Comparison of ENCODE assay signal across 10 cellular contexts in the genomic region with DNA sequence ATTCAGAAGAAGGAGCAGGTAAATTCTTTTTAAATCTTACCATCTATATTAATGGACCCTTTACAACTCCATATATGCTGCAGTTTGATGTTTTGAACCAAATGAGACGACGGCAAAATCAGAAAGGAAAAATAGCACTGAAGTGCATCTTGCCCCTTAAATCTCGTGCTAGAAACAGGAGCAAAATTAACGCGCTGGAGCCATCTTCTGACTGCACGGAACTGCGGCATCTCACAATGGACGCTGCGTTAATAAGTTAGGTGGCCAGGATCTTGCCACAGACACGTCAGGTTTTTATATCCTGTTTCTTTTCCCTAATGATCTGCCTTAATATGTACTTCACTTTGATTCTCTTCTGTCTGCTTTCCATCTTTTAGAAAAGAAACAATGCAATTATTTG.
A peak's percentile ranks its signal among the peaks of the same experiment; 100 is the strongest.
DNase-seq lines count a peak whose midpoint lies in the region; ATAC-seq and TF ChIP-seq lines count a peak whose summit lies in the region.
"Had no signal": no experiment of that assay in that cellular context is flagged by ENCODE, and none has a peak within 500 bp of the region (broad histone marks: within the 10 kb centered on the region; RNA-seq: fewer than 3 reads in every experiment).

No MANE protein-coding gene starts in this region.

- no peaks in the 10 kb centered on the region for H3K4me1 ChIP-seq in BE2C
- H3K4me1 ChIP-seq: tibial artery had no signal

- H3K36me3 ChIP-seq in BE2C, result no peaks in the 10 kb centered on the region
- H3K36me3 ChIP-seq: neutrophil, tibial artery had no signal

- no peaks in the 10 kb centered on the region for H3K9me3 ChIP-seq in BE2C
- H3K9me3 ChIP-seq: neutrophil, tibial artery had no signal

- no peak for TF ChIP-seq CTCF in BE2C (IDR thresholded peaks at IDR 0.05; ENCODE audit: low read depth, low read length)
- peak; percentile 54 for TF ChIP-seq CTCF in astrocyte of the spinal cord (IDR thresholded peaks at IDR 0.05; ENCODE audit: low read depth, low read length)

- DNase-seq in BE2C, result peak; percentile 15
- DNase-seq in LHCN-M2 (ENCODE audit: low read depth), result peak; percentile 75
- DNase-seq in astrocyte of the spinal cord (ENCODE audit: low read depth, low spot score), result peak; percentile 48
- peak; percentile 1 for DNase-seq in midbrain (lab: John Stamatoyannopoulos, UW)
- no peak for DNase-seq in NCI-H1694 treated with DMSO at 0.1 percent for 48 hours (lab: John Stamatoyannopoulos, UW)
- DNase-seq in C1 segment of cervical spinal cord (lab: John Stamatoyannopoulos, UW), result no peak

- no peaks in the 10 kb centered on the region for H3K27me3 ChIP-seq in BE2C
- H3K27me3 ChIP-seq: neutrophil, tibial artery had no signal

- in situ Hi-C loops in astrocyte of the spinal cord (cut with HindIII; ENCODE audit: low sequenced_read_pairs), result no loop called here

- no peak overlapping the region for H3K4me3 ChIP-seq in BE2C (ENCODE audit: low read depth, low read length)
- H3K4me3 ChIP-seq in astrocyte of the spinal cord (ENCODE audit: low read depth, low read length), result no peak overlapping the region
- H3K4me3 ChIP-seq: tibial artery had no signal

- ATAC-seq in HG02870 (IDR thresholded peaks at IDR 0.05; ENCODE audit: unreplicated experiment), result no peak
- no peak for ATAC-seq in activated CD4-positive, CD25-positive, alpha-beta regulatory T cell treated with anti-CD3 and anti-CD28 coated beads, Interleukin-2, amount 50 U/mL, for 24 hours

Comparison
In these comparisons a context has a peak if more than half of its experiments do, and no peak if none do; other contexts are left out.
1. DNase-seq: peak in BE2C (single experiment), LHCN-M2 (single experiment), astrocyte of the spinal cord (single experiment) and midbrain (single experiment); none in NCI-H1694 treated with DMSO at 0.1 percent for 48 hours (single experiment) and C1 segment of cervical spinal cord (0 of 14).